ENCODE assay signal across 22 cellular contexts in genomic region chr7:80309377-80309776, GRCh38.
"Had no signal": no experiment of that assay in that cellular context is flagged by ENCODE, and none has a peak within 500 bp of the region (broad histone marks: within the 10 kb centered on the region; RNA-seq: fewer than 3 reads in every experiment).

No MANE protein-coding gene starts in this region.

- H3K4me3 ChIP-seq: adrenal gland, Peyer's patch, SJCRH30 had no signal

- H3K36me3 Mint-ChIP-seq: activated naive CD8-positive, alpha-beta T cell had no signal

- FAIRE-seq: colon had no signal

- H3K36me3 ChIP-seq: adrenal gland, Peyer's patch, SJCRH30 had no signal

- H3K4me3 Mint-ChIP-seq: activated naive CD8-positive, alpha-beta T cell had no signal

- DNase-seq: activated CD4-positive, alpha-beta T cell treated with anti-CD3 and anti-CD28 coated beads, Interleukin-2, amount 50 U/mL, for 4 hours; activated CD8-positive, alpha-beta memory T cell treated with anti-CD3 and anti-CD28 coated beads for 24 hours; activated effector memory CD4-positive, alpha-beta T cell treated with anti-CD3 and anti-CD28 coated beads, Interleukin-2, amount 50 U/mL, for 16 hours; activated T-cell treated with anti-CD3 and anti-CD28 coated beads for 4 hours; adrenal gland; anterior cingulate cortex; cerebellar nuclear complex; Kasumi-1; KBM-7; NCI-H1105 treated with DMSO at 0.1 percent for 48 hours; NCI-H1436 treated with DMSO at 0.1 percent for 48 hours; NCI-H187; NCI-H2081; NCI-H524; Peyer's patch; Right ventricle myocardium superior; SJCRH30; SK-N-SH; T-helper 1 cell had no signal

- H3K9ac ChIP-seq: SK-N-SH had no signal

- H3K27ac ChIP-seq: adrenal gland, Peyer's patch, RWPE1, SJCRH30 had no signal

- H3K27me3 ChIP-seq: adrenal gland, Peyer's patch, SJCRH30 had no signal

- H3K27me3 Mint-ChIP-seq: activated naive CD8-positive, alpha-beta T cell had no signal

- H3K9me3 ChIP-seq: adrenal gland, Peyer's patch, SJCRH30, SK-N-SH had no signal

- H3K4me2 ChIP-seq: SK-N-SH had no signal

- H3K27ac Mint-ChIP-seq: activated naive CD8-positive, alpha-beta T cell had no signal

- H3K4me1 ChIP-seq: SJCRH30 had no signal
